In genomic region chr6:38604700-38605099, GRCh38 we compare ENCODE assay signal across 22 cellular contexts. TPM values are rescaled to one million over a fixed set of nuclear protein-coding genes. Genes with fewer than 3 reads are reported as not detected.
A peak's percentile ranks its signal among the peaks of the same experiment; 100 is the strongest.
DNase-seq lines count a peak whose midpoint lies in the region; ATAC-seq and TF ChIP-seq lines count a peak whose summit lies in the region.
"Had no signal": no experiment of that assay in that cellular context is flagged by ENCODE, and none has a peak within 500 bp of the region (broad histone marks: within the 10 kb centered on the region; RNA-seq: fewer than 3 reads in every experiment).

No MANE protein-coding gene starts in this region.

- no peak for TF ChIP-seq POLR2A in thyroid gland (IDR thresholded peaks at IDR 0.05)

- no peak for TF ChIP-seq CTCF in fibroblast of pulmonary artery (IDR thresholded peaks at IDR 0.05; ENCODE audit: low read length, missing control alignments)
- TF ChIP-seq CTCF in thyroid gland (IDR thresholded peaks at IDR 0.05) = no peak
- TF ChIP-seq CTCF in omental fat pad (IDR thresholded peaks at IDR 0.05) = no peak

- DNase-seq in NCI-H1105 treated with DMSO at 0.1 percent for 48 hours (lab: John Stamatoyannopoulos, UW) (peak; percentile 6), NCI-H1105 (lab: John Stamatoyannopoulos, UW) (no peak), NCI-H2196 (lab: John Stamatoyannopoulos, UW; ENCODE audit: unreplicated experiment) (peak; percentile 32), fibroblast of pulmonary artery (ENCODE audit: low read depth) (peak; percentile 12), thyroid gland (peak; percentile 44 to 51), GOT3 (lab: John Stamatoyannopoulos, UW) (no peak), omental fat pad (ENCODE audit: low spot score) (no peak), retina (no peak)
- DNase-seq: activated CD4-positive, alpha-beta T cell treated with anti-CD3 and anti-CD28 coated beads for 4 hours; activated naive CD4-positive, alpha-beta T cell treated with Interleukin-2 at 50 U/mL for 16 hours; DND-41; kidney; NCI-H1436 treated with DMSO at 0.1 percent for 48 hours; NCI-H524 treated with DMSO at 0.1 percent for 48 hours; occipital lobe; small intestine; tibial artery had no signal

- H3K27ac ChIP-seq in thyroid gland = no peak overlapping the region
- H3K27ac ChIP-seq: 22Rv1; BLaER1 treated with 17β-estradiol and CSF1 and Interleukin-3, amounts not matched to agents 10 nM and 100 nM; esophagus muscularis mucosa; SK-N-MC; tibial artery had no signal

- no peaks in the 10 kb centered on the region for H3K36me3 ChIP-seq in thyroid gland
- H3K36me3 ChIP-seq: esophagus muscularis mucosa, tibial artery had no signal

- intact Hi-C loops in thyroid gland (cut with DNase I) = no loop called here

- H3K9me3 ChIP-seq in thyroid gland = no peaks in the 10 kb centered on the region
- H3K9me3 ChIP-seq: BLaER1 treated with 17β-estradiol and CSF1 and Interleukin-3, amounts not matched to agents 10 nM and 100 nM; esophagus muscularis mucosa; tibial artery had no signal

- H3K4me1 ChIP-seq in thyroid gland = peaks cover 17 to 24% of the 10 kb centered on the region in 2 donors
- H3K4me1 ChIP-seq: BLaER1 treated with 17β-estradiol and CSF1 and Interleukin-3, amounts not matched to agents 10 nM and 100 nM had no signal

- H3K27me3 ChIP-seq in thyroid gland = no peaks in the 10 kb centered on the region
- H3K27me3 ChIP-seq: BLaER1 treated with 17β-estradiol and CSF1 and Interleukin-3, amounts not matched to agents 10 nM and 100 nM; esophagus muscularis mucosa; tibial artery had no signal

- H3K4me3 ChIP-seq in fibroblast of pulmonary artery (replicated peaks; ENCODE audit: low read depth, low read length) (no peak overlapping the region), thyroid gland (replicated peaks in 1 of 3) (no peak overlapping the region)
- H3K4me3 ChIP-seq: BLaER1 treated with 17β-estradiol and CSF1 and Interleukin-3, amounts not matched to agents 10 nM and 100 nM; esophagus muscularis mucosa; SK-N-MC; tibial artery had no signal

- WGBS in thyroid gland, 2 donors = 38 to 42% methylated on average over 2 of the region's 2 CpGs

- no peak for ATAC-seq in omental fat pad (ENCODE audit: low FRiP score)
- ATAC-seq: stimulated activated memory B cell treated with anti-CD40 and anti-IgM and Interleukin-4, amounts not matched to agents 10 μg/mL and 1 μg/mL and 100 μg/mL, for 72 hours had no signal

RNA-seq across cellular contexts. Expression of gene BTBD9, which starts 35.0 kb away (rescaled TPM):
- total RNA-seq in thyroid gland (10 to 100 TPM; 17.3 to 32.0 (median 27.4) TPM), omental fat pad (10 to 100 TPM; 10.8 to 26.3 (median 15.3) TPM)

Comparison
In these comparisons a context has a peak if more than half of its experiments do, and no peak if none do; other contexts are left out.
1. DNase-seq: peak in NCI-H1105 treated with DMSO at 0.1 percent for 48 hours (single experiment), NCI-H2196 (single experiment), fibroblast of pulmonary artery (single experiment) and thyroid gland (2 of 2); none in NCI-H1105 (single experiment), GOT3 (single experiment), omental fat pad (single experiment) and retina (single experiment).